ENCODE assay signal across 8 cellular contexts in genomic region chr5:87400305-87400899, GRCh38. TPM values are rescaled to one million over a fixed set of nuclear protein-coding genes. Genes with fewer than 3 reads are reported as not detected.
DNase-seq lines count a peak whose midpoint lies in the region; ATAC-seq lines count a peak whose summit lies in the region.

No MANE protein-coding gene starts in this region.

- H3K36me3 ChIP-seq in Karpas-422 (ENCODE audit: insufficient read depth, low read length): peaks cover 79% of the 10 kb centered on the region

- H3K9me3 ChIP-seq in Karpas-422 (ENCODE audit: low read length) (no peaks in the 10 kb centered on the region), T-helper 17 cell (ENCODE audit: control insufficient read depth, low read length, poor library complexity, severe bottlenecking) (no peaks in the 10 kb centered on the region)

- ATAC-seq in GM21619 (IDR thresholded peaks at IDR 0.05; ENCODE audit: unreplicated experiment) (peak; percentile 76), T-helper 17 cell (peak; percentile 74), GM18907 (IDR thresholded peaks at IDR 0.05; ENCODE audit: unreplicated experiment) (no peak)
- peak; percentile 60 for ATAC-seq in stimulated activated effector memory CD8-positive, alpha-beta T cell treated with anti-CD3 and anti-CD28 coated beads, Interleukin-12 subunit alpha, Interleukin-12 subunit beta, amount 100 ng/mL, for 72 hours

- no peaks in the 10 kb centered on the region for H3K27me3 ChIP-seq in Karpas-422 (ENCODE audit: low read length)

- no peak overlapping the region for H3K27ac Mint-ChIP-seq in T-helper 17 cell
- no peak overlapping the region for H3K27ac Mint-ChIP-seq in stimulated activated effector memory CD8-positive, alpha-beta T cell treated with anti-CD3 and anti-CD28 coated beads, Interleukin-12 subunit alpha, Interleukin-12 subunit beta, amount 100 ng/mL, for 72 hours

- H3K27me3 Mint-ChIP-seq in T-helper 17 cell: no peaks in the 10 kb centered on the region

- peaks cover 4% of the 10 kb centered on the region; the same call in 1 of the 2 replicates for H3K4me1 ChIP-seq in Karpas-422 (ENCODE audit: low read length)

- no peak overlapping the region for H3K27ac ChIP-seq in Karpas-422 (ENCODE audit: low read length)

- no peak overlapping the region for H3K4me3 Mint-ChIP-seq in T-helper 17 cell
- no peak overlapping the region for H3K4me3 Mint-ChIP-seq in stimulated activated effector memory CD8-positive, alpha-beta T cell treated with anti-CD3 and anti-CD28 coated beads, Interleukin-12 subunit alpha, Interleukin-12 subunit beta, amount 100 ng/mL, for 72 hours

- peak; percentile 8 for DNase-seq in NCI-H1092 treated with DMSO at 0.1 percent for 48 hours (lab: John Stamatoyannopoulos, UW)
- no peak for DNase-seq in NCI-H1092 (lab: John Stamatoyannopoulos, UW)
- DNase-seq in Karpas-422: peak; percentile 73
- no peak for DNase-seq in T-helper 17 cell
- DNase-seq in germinal center (ENCODE audit: low spot score): peak; percentile 44
- DNase-seq in stimulated activated effector memory CD8-positive, alpha-beta T cell treated with anti-CD3 and anti-CD28 coated beads, Interleukin-12 subunit alpha, Interleukin-12 subunit beta, amount 100 ng/mL, for 72 hours (ENCODE audit: low spot score in 2 of 2): no peak

- H3K4me3 ChIP-seq in Karpas-422 (ENCODE audit: low read length): no peak overlapping the region

- H2AFZ ChIP-seq in Karpas-422 (ENCODE audit: low read length): no peak overlapping the region

- H3K9ac ChIP-seq in Karpas-422 (ENCODE audit: low read length): no peak overlapping the region

- peaks cover 48% of the 10 kb centered on the region for H3K79me2 ChIP-seq in Karpas-422 (ENCODE audit: low read length)

- peaks cover 25% of the 10 kb centered on the region for H3K4me1 Mint-ChIP-seq in T-helper 17 cell
- peaks cover 1% of the 10 kb centered on the region for H3K4me1 Mint-ChIP-seq in stimulated activated effector memory CD8-positive, alpha-beta T cell treated with anti-CD3 and anti-CD28 coated beads, Interleukin-12 subunit alpha, Interleukin-12 subunit beta, amount 100 ng/mL, for 72 hours

- H3K9me3 Mint-ChIP-seq in stimulated activated effector memory CD8-positive, alpha-beta T cell treated with anti-CD3 and anti-CD28 coated beads, Interleukin-12 subunit alpha, Interleukin-12 subunit beta, amount 100 ng/mL, for 72 hours: no peaks in the 10 kb centered on the region

- no peak overlapping the region for H3K4me2 ChIP-seq in Karpas-422 (ENCODE audit: low read depth, low read length, poor library complexity, severe bottlenecking)

- no peaks in the 10 kb centered on the region for H3K9me2 ChIP-seq in Karpas-422 (replicated peaks; ENCODE audit: insufficient read depth, low read length)

- no peaks in the 10 kb centered on the region for H4K20me1 ChIP-seq in Karpas-422 (ENCODE audit: insufficient read depth, low read depth, low read length)

- H3K36me3 Mint-ChIP-seq in T-helper 17 cell (ENCODE audit: low read depth): peaks cover 3% of the 10 kb centered on the region
- peaks cover 100% of the 10 kb centered on the region for H3K36me3 Mint-ChIP-seq in stimulated activated effector memory CD8-positive, alpha-beta T cell treated with anti-CD3 and anti-CD28 coated beads, Interleukin-12 subunit alpha, Interleukin-12 subunit beta, amount 100 ng/mL, for 72 hours

RNA-seq across cellular contexts. Expression of gene CCNH, which starts 12.3 kb away (rescaled TPM):
- total RNA-seq in Karpas-422 (2014; rRNA removed; shearing (Covaris generic); ENCODE audit: low replicate concordance): 87.1 and 149 TPM in 2 replicates
- total RNA-seq in T-helper 17 cell: 100 to 1,000 TPM; 294 to 337 TPM

Comparison
In these comparisons a context has a peak if more than half of its experiments do, and no peak if none do; other contexts are left out.
1. DNase-seq: peak in NCI-H1092 treated with DMSO at 0.1 percent for 48 hours (single experiment), Karpas-422 (single experiment) and germinal center (single experiment); none in NCI-H1092 (single experiment), T-helper 17 cell (0 of 3) and stimulated activated effector memory CD8-positive, alpha-beta T cell treated with anti-CD3 and anti-CD28 coated beads, Interleukin-12 subunit alpha, Interleukin-12 subunit beta, amount 100 ng/mL, for 72 hours (0 of 2).